ENCODE assay signal across 11 cellular contexts in the genomic region with DNA sequence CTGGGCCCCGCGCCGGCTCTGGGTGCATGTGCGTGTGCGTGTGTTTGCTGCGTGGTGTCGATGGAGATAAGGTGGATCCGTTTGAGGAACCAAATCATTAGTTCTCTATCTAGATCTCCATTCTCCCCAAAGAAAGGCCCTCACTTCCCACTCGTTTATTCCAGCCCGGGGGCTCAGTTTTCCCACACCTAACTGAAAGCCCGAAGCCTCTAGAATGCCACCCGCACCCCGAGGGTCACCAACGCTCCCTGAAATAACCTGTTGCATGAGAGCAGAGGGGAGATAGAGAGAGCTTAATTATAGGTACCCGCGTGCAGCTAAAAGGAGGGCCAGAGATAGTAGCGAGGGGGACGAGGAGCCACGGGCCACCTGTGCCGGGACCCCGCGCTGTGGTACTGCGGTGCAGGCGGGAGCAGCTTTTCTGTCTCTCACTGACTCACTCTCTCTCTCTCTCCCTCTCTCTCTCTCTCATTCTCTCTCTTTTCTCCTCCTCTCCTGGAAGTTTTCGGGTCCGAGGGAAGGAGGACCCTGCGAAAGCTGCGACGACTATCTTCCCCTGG. TPM values are rescaled to one million over a fixed set of nuclear protein-coding genes. Genes with fewer than 3 reads are reported as not detected.
DNase-seq lines count a peak whose midpoint lies in the region; ATAC-seq lines count a peak whose summit lies in the region.
"Had no signal": no experiment of that assay in that cellular context is flagged by ENCODE, and none has a peak within 500 bp of the region (broad histone marks: within the 10 kb centered on the region; RNA-seq: fewer than 3 reads in every experiment).

No MANE protein-coding gene starts in this region.

- POLR2A ChIA-PET in activated CD4-positive, alpha-beta memory T cell treated with anti-CD3 and anti-CD28 coated beads for 36 hours (lab: Charles Lee) = no interaction called here

- ATAC-seq in stimulated activated naive CD8-positive, alpha-beta T cell treated with anti-CD3 and anti-CD28 coated beads, Interleukin-15, Interleukin-2, amounts not matched to agents 100 U/mL and 50 U/mL, for 24 hours = no peak

- H3K27ac Mint-ChIP-seq in stimulated activated naive CD8-positive, alpha-beta T cell treated with anti-CD3 and anti-CD28 coated beads, Interleukin-15, Interleukin-2, amounts not matched to agents 100 ng/mL and 50 ng/mL, for 24 hours = no peak overlapping the region
- H3K27ac Mint-ChIP-seq in activated CD4-positive, alpha-beta memory T cell treated with anti-CD3 and anti-CD28 coated beads for 36 hours = peak overlapping the region; percentile 0

- H3K27me3 Mint-ChIP-seq in stimulated activated naive CD8-positive, alpha-beta T cell treated with anti-CD3 and anti-CD28 coated beads, Interleukin-15, Interleukin-2, amounts not matched to agents 100 ng/mL and 50 ng/mL, for 24 hours = peaks cover 81% of the 10 kb centered on the region
- H3K27me3 Mint-ChIP-seq in activated CD4-positive, alpha-beta memory T cell treated with anti-CD3 and anti-CD28 coated beads for 36 hours = peaks cover 78% of the 10 kb centered on the region

- peaks cover 29% of the 10 kb centered on the region for H3K27me3 ChIP-seq in layer of hippocampus (ENCODE audit: control insufficient read depth, insufficient read depth, low read length)

- CTCF ChIA-PET in activated CD4-positive, alpha-beta memory T cell treated with anti-CD3 and anti-CD28 coated beads for 36 hours (lab: Charles Lee) = interaction anchor here (1.6 to 1.7 kb wide), 2 partner anchors 101 to 335 kb away, joined by 3 to 5 read pairs; no protein-coding TSS in a partner anchor

- no peaks in the 10 kb centered on the region for H3K9me3 Mint-ChIP-seq in stimulated activated naive CD8-positive, alpha-beta T cell treated with anti-CD3 and anti-CD28 coated beads, Interleukin-15, Interleukin-2, amounts not matched to agents 100 ng/mL and 50 ng/mL, for 24 hours
- no peaks in the 10 kb centered on the region for H3K9me3 Mint-ChIP-seq in activated CD4-positive, alpha-beta memory T cell treated with anti-CD3 and anti-CD28 coated beads for 36 hours

- no peak for DNase-seq in stimulated activated naive CD8-positive, alpha-beta T cell treated with anti-CD3 and anti-CD28 coated beads, Interleukin-15, Interleukin-2, amounts not matched to agents 100 U/mL and 50 U/mL, for 24 hours
- no peak for DNase-seq in activated CD4-positive, alpha-beta memory T cell treated with anti-CD3 and anti-CD28 coated beads for 36 hours
- DNase-seq in 8988T (no peak), kidney tubule cell (ENCODE audit: low spot score) (no peak), NCI-H146 treated with DMSO at 0.1 percent for 48 hours (lab: John Stamatoyannopoulos, UW; ENCODE audit: unreplicated experiment) (no peak), AML-193 (lab: John Stamatoyannopoulos, UW) (no peak)
- DNase-seq: NCI-H187 treated with DMSO at 0.1 percent for 48 hours had no signal

- peak overlapping the region; percentile 81 for H3K27ac ChIP-seq in layer of hippocampus (ENCODE audit: low read depth, low read length)
- H3K27ac ChIP-seq: C4-2B had no signal

- peaks cover 52% of the 10 kb centered on the region for H3K4me1 Mint-ChIP-seq in stimulated activated naive CD8-positive, alpha-beta T cell treated with anti-CD3 and anti-CD28 coated beads, Interleukin-15, Interleukin-2, amounts not matched to agents 100 ng/mL and 50 ng/mL, for 24 hours (ENCODE audit: low read depth)
- peaks cover 48% of the 10 kb centered on the region for H3K4me1 Mint-ChIP-seq in activated CD4-positive, alpha-beta memory T cell treated with anti-CD3 and anti-CD28 coated beads for 36 hours (ENCODE audit: low read depth)

- peak overlapping the region; percentile 39 for H3K4me3 Mint-ChIP-seq in stimulated activated naive CD8-positive, alpha-beta T cell treated with anti-CD3 and anti-CD28 coated beads, Interleukin-15, Interleukin-2, amounts not matched to agents 100 ng/mL and 50 ng/mL, for 24 hours
- peak overlapping the region; percentile 18 for H3K4me3 Mint-ChIP-seq in activated CD4-positive, alpha-beta memory T cell treated with anti-CD3 and anti-CD28 coated beads for 36 hours

- intact Hi-C loops in activated CD4-positive, alpha-beta memory T cell treated with anti-CD3 and anti-CD28 coated beads for 36 hours (cut with micrococcal nuclease) = loop anchor here (2.0 to 5.0 kb wide), 2 partner anchors 44 to 171 kb away; a partner anchor contains a TSS

- H3K36me3 Mint-ChIP-seq in stimulated activated naive CD8-positive, alpha-beta T cell treated with anti-CD3 and anti-CD28 coated beads, Interleukin-15, Interleukin-2, amounts not matched to agents 100 ng/mL and 50 ng/mL, for 24 hours (ENCODE audit: low read depth) = no peaks in the 10 kb centered on the region
- peaks cover 2% of the 10 kb centered on the region for H3K36me3 Mint-ChIP-seq in activated CD4-positive, alpha-beta memory T cell treated with anti-CD3 and anti-CD28 coated beads for 36 hours

RNA-seq across cellular contexts. Expression of a gene that starts 0.6 kb away (rescaled TPM):
- total RNA-seq in activated CD4-positive, alpha-beta memory T cell treated with anti-CD3 and anti-CD28 coated beads for 36 hours = not detected
- total RNA-seq: OCI-LY7 had no signal

RNA-seq across cellular contexts. Expression of a gene that starts 43.6 kb away (rescaled TPM):
- total RNA-seq in activated CD4-positive, alpha-beta memory T cell treated with anti-CD3 and anti-CD28 coated beads for 36 hours = not detected
- total RNA-seq: OCI-LY7 had no signal
